7 cellular contexts compared by ENCODE assay signal in genomic region chr12:48853228-48853688, GRCh38. TPM values are rescaled to one million over a fixed set of nuclear protein-coding genes. Genes with fewer than 3 reads are reported as not detected.
A peak's percentile ranks its signal among the peaks of the same experiment; 100 is the strongest.
DNase-seq lines count a peak whose midpoint lies in the region; ATAC-seq, FAIRE-seq and TF ChIP-seq lines count a peak whose summit lies in the region.

No MANE protein-coding gene starts in this region.

- peaks cover 17% of the 10 kb centered on the region for H3K36me3 ChIP-seq in HUES48 (ENCODE audit: control insufficient read depth, insufficient read depth, low read length)
- peaks cover 11% of the 10 kb centered on the region for H3K36me3 ChIP-seq in endodermal cell (ENCODE audit: control insufficient read depth, insufficient read depth, low read length)

- peak; percentile 93 for FAIRE-seq in GM18507 (lab: Jason Lieb, UNC)

- peak overlapping the region; percentile 96 for H3K4me3 Mint-ChIP-seq in activated CD8-positive, alpha-beta memory T cell treated with anti-CD3 and anti-CD28 coated beads, Interleukin-2, amount 10 ng/mL, durations not matched to agents 7 days and 5 days
- H3K4me3 Mint-ChIP-seq in endodermal cell = peak overlapping the region; percentile 94
- peak overlapping the region; percentile 98 for H3K4me3 Mint-ChIP-seq in mesothelial cell of epicardium

- no peaks in the 10 kb centered on the region for H3K9me3 Mint-ChIP-seq in activated CD8-positive, alpha-beta memory T cell treated with anti-CD3 and anti-CD28 coated beads, Interleukin-2, amount 10 ng/mL, durations not matched to agents 7 days and 5 days (ENCODE audit: low read depth)
- H3K9me3 Mint-ChIP-seq in endodermal cell = no peaks in the 10 kb centered on the region
- no peaks in the 10 kb centered on the region for H3K9me3 Mint-ChIP-seq in mesothelial cell of epicardium

- H3K4me1 ChIP-seq in HUES48 (ENCODE audit: control insufficient read depth, insufficient read depth, low read length) = peaks cover 17% of the 10 kb centered on the region
- H3K4me1 ChIP-seq in endodermal cell (ENCODE audit: control insufficient read depth, insufficient read depth, low read length) = no peaks in the 10 kb centered on the region

- H3K9me3 ChIP-seq in HUES48 (ENCODE audit: control insufficient read depth, insufficient read depth, low read length) (no peaks in the 10 kb centered on the region), endodermal cell (ENCODE audit: control insufficient read depth, low read length) (no peaks in the 10 kb centered on the region)

- H3K27ac ChIP-seq in HUES48 (ENCODE audit: low read depth, low read length) (peak overlapping the region; percentile 21), endodermal cell (ENCODE audit: low read depth, low read length) (no peak overlapping the region)

- H3K27ac Mint-ChIP-seq in activated CD8-positive, alpha-beta memory T cell treated with anti-CD3 and anti-CD28 coated beads, Interleukin-2, amount 10 ng/mL, durations not matched to agents 7 days and 5 days = peak overlapping the region; percentile 97
- H3K27ac Mint-ChIP-seq in endodermal cell = peak overlapping the region; percentile 97
- peak overlapping the region; percentile 96 for H3K27ac Mint-ChIP-seq in mesothelial cell of epicardium

- H3K4me1 Mint-ChIP-seq in activated CD8-positive, alpha-beta memory T cell treated with anti-CD3 and anti-CD28 coated beads, Interleukin-2, amount 10 ng/mL, durations not matched to agents 7 days and 5 days = peaks cover 29% of the 10 kb centered on the region
- peaks cover 14% of the 10 kb centered on the region for H3K4me1 Mint-ChIP-seq in endodermal cell
- H3K4me1 Mint-ChIP-seq in mesothelial cell of epicardium = peaks cover 23% of the 10 kb centered on the region

- H3K9ac ChIP-seq in HUES48 (ENCODE audit: low read depth, low read length) (no peak overlapping the region), endodermal cell (ENCODE audit: extremely low read depth, low read length, poor library complexity, severe bottlenecking) (no peak overlapping the region)

- ATAC-seq in activated CD8-positive, alpha-beta memory T cell treated with anti-CD3 and anti-CD28 coated beads, Interleukin-2, amount 10 ng/mL, durations not matched to agents 7 days and 5 days = peak; percentile 35

- peak; percentile 94 for TF ChIP-seq CTCF in endodermal cell (conservative IDR thresholded peaks at IDR 0.05)
- TF ChIP-seq CTCF in mesothelial cell of epicardium (IDR thresholded peaks at IDR 0.05; ENCODE audit: unreplicated experiment) = peak; percentile 97

- 0% methylated on average over 1 to 6 of the region's 6 CpGs for WGBS in endodermal cell (ENCODE audit: insufficient coverage in 1 of 2, insufficient read length in 1 of 2), 2 experiments

- no peaks in the 10 kb centered on the region for H3K27me3 ChIP-seq in HUES48 (ENCODE audit: control insufficient read depth, insufficient read depth, low read length)
- no peaks in the 10 kb centered on the region for H3K27me3 ChIP-seq in endodermal cell (ENCODE audit: control insufficient read depth, insufficient read depth, low read length, poor library complexity, severe bottlenecking)

- DNase-seq in GM18507 (ENCODE audit: extremely low spot score, insufficient read length, low read depth) (peak; percentile 48), NOMO-1 treated with dmso at 0.1 percent for 144 hours (lab: John Stamatoyannopoulos, UW; ENCODE audit: unreplicated experiment) (peak; percentile 58), endodermal cell (peak; percentile 99), mesothelial cell of epicardium (ENCODE audit: low spot score in 2 of 2, unreplicated experiment in 2 of 2) (peak; percentile 39 to 91)
- peak; percentile 94 for DNase-seq in activated CD8-positive, alpha-beta memory T cell treated with anti-CD3 and anti-CD28 coated beads, Interleukin-2, amount 10 ng/mL, durations not matched to agents 7 days and 5 days
- DNase-seq in stimulated activated CD8-positive, alpha-beta memory T cell treated with anti-CD3 and anti-CD28 coated beads, Interleukin-15, amount 100 ng/mL, for 1 hour (ENCODE audit: low read depth) = peak; percentile 84

- no peaks in the 10 kb centered on the region for H3K27me3 Mint-ChIP-seq in activated CD8-positive, alpha-beta memory T cell treated with anti-CD3 and anti-CD28 coated beads, Interleukin-2, amount 10 ng/mL, durations not matched to agents 7 days and 5 days
- H3K27me3 Mint-ChIP-seq in endodermal cell (ENCODE audit: insufficient read depth) = no peaks in the 10 kb centered on the region
- H3K27me3 Mint-ChIP-seq in mesothelial cell of epicardium (ENCODE audit: low read depth) = no peaks in the 10 kb centered on the region

- H3K4me3 ChIP-seq in HUES48 (ENCODE audit: low read depth, low read length) (0 out of 2 replicates have a peak overlapping the region, but pooled peaks have one; percentile 96), endodermal cell (ENCODE audit: low read length) (peak overlapping the region; percentile 96)

- peaks cover 15% of the 10 kb centered on the region for H3K36me3 Mint-ChIP-seq in activated CD8-positive, alpha-beta memory T cell treated with anti-CD3 and anti-CD28 coated beads, Interleukin-2, amount 10 ng/mL, durations not matched to agents 7 days and 5 days
- H3K36me3 Mint-ChIP-seq in endodermal cell (ENCODE audit: low read depth) = peaks cover 13% of the 10 kb centered on the region
- H3K36me3 Mint-ChIP-seq in mesothelial cell of epicardium = peaks cover 2% of the 10 kb centered on the region

- CTCF ChIA-PET in activated CD8-positive, alpha-beta memory T cell treated with anti-CD3 and anti-CD28 coated beads, Interleukin-2, amount 10 ng/mL, durations not matched to agents 7 days and 5 days (lab: Charles Lee) = interaction anchor here (0.7 to 12.7 kb wide), 50 partner anchors 8 to 239 kb away, joined by 3 to 211 read pairs (median 5); partner anchors contain the start of genes ARF3, DDN, FKBP11 and PRKAG1

RNA-seq across cellular contexts. Expression of gene DDX23, which starts 1.3 kb away (rescaled TPM):
- total RNA-seq in activated CD8-positive, alpha-beta memory T cell treated with anti-CD3 and anti-CD28 coated beads, Interleukin-2, amount 10 ng/mL, durations not matched to agents 7 days and 5 days = 100 to 1,000 TPM; 146 to 157 TPM
- 100 to 1,000 TPM in 1 of 2 donors, 10 to 100 TPM in 1; 98.5 to 108 TPM for total RNA-seq in endodermal cell
- 61.8 TPM for polyA plus RNA-seq in endodermal cell (2013, experiment 1 of 2)
- polyA plus RNA-seq in endodermal cell (2013, experiment 2 of 2) = 61.8 TPM
- 88.5 to 106 TPM (median 97.9 TPM) in 3 replicates for total RNA-seq in mesothelial cell of epicardium

RNA-seq across cellular contexts. Expression of gene RND1, which starts 12.4 kb away (rescaled TPM):
- 1 to 10 TPM; 2.7 to 4.2 TPM for total RNA-seq in activated CD8-positive, alpha-beta memory T cell treated with anti-CD3 and anti-CD28 coated beads, Interleukin-2, amount 10 ng/mL, durations not matched to agents 7 days and 5 days
- 10 to 100 TPM; 10.7 to 18.9 TPM for total RNA-seq in endodermal cell
- 21.7 TPM for polyA plus RNA-seq in endodermal cell (2013, experiment 1 of 2)
- polyA plus RNA-seq in endodermal cell (2013, experiment 2 of 2) = 19.7 TPM
- 14.9 to 15.8 TPM (median 15.0 TPM) in 3 replicates for total RNA-seq in mesothelial cell of epicardium

RNA-seq across cellular contexts. Expression of gene CACNB3, which starts 35.0 kb away (rescaled TPM):
- total RNA-seq in activated CD8-positive, alpha-beta memory T cell treated with anti-CD3 and anti-CD28 coated beads, Interleukin-2, amount 10 ng/mL, durations not matched to agents 7 days and 5 days = 10 to 100 TPM; 11.0 to 12.8 TPM
- total RNA-seq in endodermal cell = 10 to 100 TPM; 40.6 to 59.9 TPM
- polyA plus RNA-seq in endodermal cell (2013, experiment 1 of 2) = 57.5 TPM
- polyA plus RNA-seq in endodermal cell (2013, experiment 2 of 2) = 51.8 TPM
- 107 to 114 TPM (median 113 TPM) in 3 replicates for total RNA-seq in mesothelial cell of epicardium

Comparison
In these comparisons a context has a peak if more than half of its experiments do, and no peak if none do; other contexts are left out.
1. DNase-seq: peak in every context shown above with its lines; median percentile 99 in endodermal cell; 94 in activated CD8-positive, alpha-beta memory T cell treated with anti-CD3 and anti-CD28 coated beads, Interleukin-2, amount 10 ng/mL, durations not matched to agents 7 days and 5 days; 84 in stimulated activated CD8-positive, alpha-beta memory T cell treated with anti-CD3 and anti-CD28 coated beads, Interleukin-15, amount 100 ng/mL, for 1 hour; 65 in mesothelial cell of epicardium; 58 in NOMO-1 treated with dmso at 0.1 percent for 144 hours; 48 in GM18507.